ENCODE assay signal across 8 cellular contexts in the genomic region with DNA sequence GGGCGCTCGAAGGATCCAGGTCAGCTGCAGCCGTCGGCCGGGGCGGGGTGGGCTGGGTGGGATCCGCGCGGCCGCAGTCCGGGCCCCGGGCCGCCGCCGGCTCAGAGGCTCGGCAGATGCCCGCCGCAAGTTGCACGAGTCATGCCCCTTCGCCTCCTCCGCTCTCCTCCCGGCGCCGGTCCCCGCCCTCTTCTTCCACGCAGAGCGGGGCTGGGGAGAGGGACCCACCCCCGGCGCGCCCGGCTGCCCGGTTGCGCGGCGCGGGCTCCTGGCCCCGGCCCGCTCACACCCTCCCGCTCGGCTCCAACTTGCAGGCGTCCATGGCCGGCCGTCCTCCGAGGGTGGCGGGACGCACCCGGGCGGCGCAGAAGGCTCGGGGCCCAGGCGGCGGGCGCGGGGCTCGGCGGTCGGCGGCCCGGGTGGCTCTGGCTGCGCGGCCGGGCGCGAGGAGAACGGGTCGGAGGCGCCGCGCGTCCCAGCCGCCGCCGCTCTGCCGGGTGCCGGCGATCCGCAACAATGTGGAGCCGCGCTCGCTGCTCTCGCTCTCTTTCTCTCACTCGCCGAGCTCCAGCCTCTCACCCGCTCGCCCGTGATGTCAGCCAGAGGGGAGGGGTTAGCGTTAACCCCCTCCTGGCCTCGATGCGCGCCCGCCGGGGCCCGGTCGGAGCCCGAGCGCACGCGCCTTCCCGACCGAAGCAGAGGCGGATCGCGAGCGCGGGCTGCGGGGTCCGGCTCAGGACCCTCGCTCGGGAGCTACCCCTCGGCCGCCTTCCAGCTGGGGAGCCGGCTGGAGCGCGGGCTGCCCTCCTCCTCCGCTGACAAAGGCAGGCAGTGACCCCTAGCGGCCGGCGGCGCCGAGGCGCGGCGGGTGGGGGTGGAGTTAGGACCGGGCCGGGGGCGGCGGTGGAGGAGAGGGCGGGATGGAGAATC. TPM values are rescaled to one million over a fixed set of nuclear protein-coding genes. Genes with fewer than 3 reads are reported as not detected.
DNase-seq lines count a peak whose midpoint lies in the region; ATAC-seq and TF ChIP-seq lines count a peak whose summit lies in the region.

A gene with protein sequence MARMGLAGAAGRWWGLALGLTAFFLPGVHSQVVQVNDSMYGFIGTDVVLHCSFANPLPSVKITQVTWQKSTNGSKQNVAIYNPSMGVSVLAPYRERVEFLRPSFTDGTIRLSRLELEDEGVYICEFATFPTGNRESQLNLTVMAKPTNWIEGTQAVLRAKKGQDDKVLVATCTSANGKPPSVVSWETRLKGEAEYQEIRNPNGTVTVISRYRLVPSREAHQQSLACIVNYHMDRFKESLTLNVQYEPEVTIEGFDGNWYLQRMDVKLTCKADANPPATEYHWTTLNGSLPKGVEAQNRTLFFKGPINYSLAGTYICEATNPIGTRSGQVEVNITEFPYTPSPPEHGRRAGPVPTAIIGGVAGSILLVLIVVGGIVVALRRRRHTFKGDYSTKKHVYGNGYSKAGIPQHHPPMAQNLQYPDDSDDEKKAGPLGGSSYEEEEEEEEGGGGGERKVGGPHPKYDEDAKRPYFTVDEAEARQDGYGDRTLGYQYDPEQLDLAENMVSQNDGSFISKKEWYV (minus strand): TSS at position 550 of the 930 bp plus-strand sequence. CDS start 647 bp downstream, outside the sequence.

- 0 to 1% methylated on average over 40 to 128 of the region's 128 CpGs for WGBS in endodermal cell (ENCODE audit: insufficient coverage in 1 of 2, insufficient read length in 1 of 2), 2 experiments

- H3K9ac ChIP-seq in endodermal cell (ENCODE audit: extremely low read depth, low read length, poor library complexity, severe bottlenecking), result peak within 1 kb of the TSS; percentile 45

- peaks cover 29% of the 10 kb centered on the region for H3K27me3 Mint-ChIP-seq in endodermal cell (ENCODE audit: insufficient read depth)
- peaks cover 7% of the 10 kb centered on the region for H3K27me3 Mint-ChIP-seq in mesothelial cell of epicardium (ENCODE audit: low read depth)

- no peaks in the 10 kb centered on the region for H3K9me3 ChIP-seq in endodermal cell (ENCODE audit: control insufficient read depth, low read length)

- H3K27ac ChIP-seq in endodermal cell (ENCODE audit: low read depth, low read length), result peak within 1 kb of the TSS; percentile 80

- H3K4me1 ChIP-seq in endodermal cell (ENCODE audit: control insufficient read depth, insufficient read depth, low read length), result peaks cover 17% of the 10 kb centered on the region

- no peaks in the 10 kb centered on the region for H3K9me3 Mint-ChIP-seq in endodermal cell
- H3K9me3 Mint-ChIP-seq in mesothelial cell of epicardium, result no peaks in the 10 kb centered on the region

- H3K4me1 Mint-ChIP-seq in endodermal cell (peaks cover 37% of the 10 kb centered on the region), mesothelial cell of epicardium (peaks cover 26% of the 10 kb centered on the region)

- peaks cover 23% of the 10 kb centered on the region for H3K27me3 ChIP-seq in endodermal cell (ENCODE audit: control insufficient read depth, insufficient read depth, low read length, poor library complexity, severe bottlenecking)

- peak within 1 kb of the TSS; percentile 84 for H3K27ac Mint-ChIP-seq in endodermal cell
- peak within 1 kb of the TSS; percentile 90 for H3K27ac Mint-ChIP-seq in mesothelial cell of epicardium

- DNase-seq in COLO668 (lab: John Stamatoyannopoulos, UW; ENCODE audit: unreplicated experiment), result peak; percentile 90
- peak; percentile 70 to 79 for DNase-seq in NOMO-1 (lab: John Stamatoyannopoulos, UW; ENCODE audit: unreplicated experiment in 2 of 2)
- peak; percentile 61 for DNase-seq in activated CD8-positive, alpha-beta memory T cell treated with anti-CD3 and anti-CD28 coated beads, Interleukin-2, amount 50 U/mL, for 1 hour (ENCODE audit: extremely low read depth)
- peak; percentile 98 for DNase-seq in endodermal cell
- DNase-seq in mesothelial cell of epicardium (ENCODE audit: low spot score in 2 of 2, unreplicated experiment in 2 of 2), result peak; percentile 87 to 96
- DNase-seq in stimulated activated CD8-positive, alpha-beta memory T cell treated with anti-CD3 and anti-CD28 coated beads, Interleukin-15, amount 100 ng/mL, for 24 hours (ENCODE audit: low read depth), result peak; percentile 70

- no peaks in the 10 kb centered on the region for H3K36me3 ChIP-seq in endodermal cell (ENCODE audit: control insufficient read depth, insufficient read depth, low read length)

- H3K4me3 ChIP-seq in endodermal cell (ENCODE audit: low read length), result peak within 1 kb of the TSS; percentile 93

- peak; percentile 86 for ATAC-seq in GM19395 (IDR thresholded peaks at IDR 0.05; ENCODE audit: unreplicated experiment)
- ATAC-seq in HG03558 (IDR thresholded peaks at IDR 0.05; ENCODE audit: extremely low read depth, unreplicated experiment), result peak; percentile 55

- H3K4me3 Mint-ChIP-seq in endodermal cell (peak within 1 kb of the TSS; percentile 92), mesothelial cell of epicardium (peak within 1 kb of the TSS; percentile 93)

- H3K36me3 Mint-ChIP-seq in endodermal cell (ENCODE audit: low read depth) (no peaks in the 10 kb centered on the region), mesothelial cell of epicardium (no peaks in the 10 kb centered on the region)

- TF ChIP-seq CTCF in endodermal cell (conservative IDR thresholded peaks at IDR 0.05), result peak; percentile 99
- TF ChIP-seq CTCF in mesothelial cell of epicardium (IDR thresholded peaks at IDR 0.05; ENCODE audit: unreplicated experiment), result peak; percentile 97

RNA-seq across cellular contexts. Expression of the gene that starts here (rescaled TPM):
- total RNA-seq in endodermal cell (10 to 100 TPM; 29.3 to 45.3 TPM), mesothelial cell of epicardium (45.3 to 46.8 TPM (median 45.5 TPM) in 3 replicates)
- polyA plus RNA-seq in endodermal cell (2013, experiment 1 of 2), result 40.7 TPM
- polyA plus RNA-seq in endodermal cell (2013, experiment 2 of 2), result 31.7 TPM

Comparison
In these comparisons a context has a peak if more than half of its experiments do, and no peak if none do; other contexts are left out.
1. Peak in every context shown above with its lines: DNase-seq, ATAC-seq, H3K4me3 ChIP-seq and H3K27ac ChIP-seq.